Comparison of ENCODE assay signal across 8 cellular contexts in the genomic region with DNA sequence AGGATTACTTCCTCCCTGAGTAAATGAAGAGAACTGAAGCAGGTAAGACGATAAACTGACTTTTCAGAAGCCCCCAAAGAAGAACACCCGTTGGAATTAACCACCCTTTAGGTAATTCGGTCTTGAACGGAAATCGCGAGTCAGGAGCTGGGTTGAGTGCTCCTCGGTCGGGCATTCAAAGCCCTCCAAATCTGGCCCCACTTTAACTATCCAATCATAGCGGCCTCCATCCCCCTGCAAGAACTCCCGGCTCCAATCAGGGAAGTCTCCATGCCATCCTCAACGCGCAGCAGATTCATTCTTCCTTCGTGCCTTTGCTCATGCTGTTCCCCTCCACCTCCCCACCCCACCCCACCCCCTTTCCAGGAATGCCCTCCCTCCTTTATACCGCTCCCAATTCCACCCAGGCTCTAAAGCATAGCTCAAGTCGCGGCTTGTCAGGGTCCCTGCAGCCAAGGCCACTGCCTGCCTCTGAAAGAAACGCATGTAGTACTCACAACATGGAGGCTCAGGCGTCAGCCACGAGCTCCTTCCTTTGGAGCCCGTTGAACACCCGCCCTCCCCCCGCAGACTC. TPM values are rescaled to one million over a fixed set of nuclear protein-coding genes. Genes with fewer than 3 reads are reported as not detected.
DNase-seq lines count a peak whose midpoint lies in the region; ATAC-seq and TF ChIP-seq lines count a peak whose summit lies in the region.

No MANE protein-coding gene starts in this region.

- POLR2A ChIA-PET in AG04449 (lab: Yijun Ruan, JAX) = interaction anchor here (1.2 kb wide), 1 partner anchor 12 kb away, joined by 4 read pairs; no protein-coding TSS in a partner anchor
- POLR2A ChIA-PET in activated CD4-positive, alpha-beta T cell treated with anti-CD3 and anti-CD28 coated beads, Interleukin-2, amount 10 ng/mL, durations not matched to agents 7 days and 5 days (lab: Charles Lee) = no interaction called here

- CTCF ChIA-PET in AG04449 (lab: Yijun Ruan, JAX) = interaction anchor here (0.7 to 2.8 kb wide), 27 partner anchors 8 to 599 kb away, joined by 3 to 62 read pairs (median 4); a partner anchor contains a TSS
- CTCF ChIA-PET in activated CD4-positive, alpha-beta T cell treated with anti-CD3 and anti-CD28 coated beads, Interleukin-2, amount 10 ng/mL, durations not matched to agents 7 days and 5 days (lab: Charles Lee) = interaction anchor here (2.4 to 2.5 kb wide), 2 partner anchors 13 to 252 kb away, joined by 5 to 13 read pairs; no protein-coding TSS in a partner anchor

- H3K27me3 Mint-ChIP-seq in activated CD4-positive, alpha-beta T cell treated with anti-CD3 and anti-CD28 coated beads, Interleukin-2, amount 10 ng/mL, durations not matched to agents 7 days and 5 days = no peaks in the 10 kb centered on the region

- TF ChIP-seq CTCF in AG04449 (IDR thresholded peaks at IDR 0.05; ENCODE audit: insufficient read depth, low read length, missing control alignments) = no peak
- TF ChIP-seq CTCF in lower lobe of right lung (IDR thresholded peaks at IDR 0.05) = no peak

- peaks cover 7% of the 10 kb centered on the region for H3K36me3 Mint-ChIP-seq in activated CD4-positive, alpha-beta T cell treated with anti-CD3 and anti-CD28 coated beads, Interleukin-2, amount 10 ng/mL, durations not matched to agents 7 days and 5 days (ENCODE audit: low read depth)

- peak overlapping the region; percentile 96 for H3K27ac Mint-ChIP-seq in activated CD4-positive, alpha-beta T cell treated with anti-CD3 and anti-CD28 coated beads, Interleukin-2, amount 10 ng/mL, durations not matched to agents 7 days and 5 days

- no peaks in the 10 kb centered on the region for H3K9me3 Mint-ChIP-seq in activated CD4-positive, alpha-beta T cell treated with anti-CD3 and anti-CD28 coated beads, Interleukin-2, amount 10 ng/mL, durations not matched to agents 7 days and 5 days

- peaks cover 35% of the 10 kb centered on the region for H3K4me1 Mint-ChIP-seq in activated CD4-positive, alpha-beta T cell treated with anti-CD3 and anti-CD28 coated beads, Interleukin-2, amount 10 ng/mL, durations not matched to agents 7 days and 5 days

- peaks cover 32% of the 10 kb centered on the region for H3K4me1 ChIP-seq in lower lobe of right lung

- ATAC-seq in GM18868 (IDR thresholded peaks at IDR 0.05; ENCODE audit: unreplicated experiment) (peak; percentile 21), lower lobe of right lung (peak; percentile 61 to 66), HG02970 (IDR thresholded peaks at IDR 0.05; ENCODE audit: low FRiP score, unreplicated experiment) (no peak)

- no peaks in the 10 kb centered on the region for H3K9me3 ChIP-seq in lower lobe of right lung

- DNase-seq in AG04449 (ENCODE audit: low read depth, low spot score) (peak; percentile 23), NCI-H226 (peak; percentile 81), lower lobe of right lung (peak; percentile 49)
- peak; percentile 27 for DNase-seq in activated CD4-positive, alpha-beta T cell treated with anti-CD3 and anti-CD28 coated beads, Interleukin-2, amount 10 ng/mL, durations not matched to agents 7 days and 5 days
- peak; percentile 10 for DNase-seq in effector CD4-positive, alpha-beta T cell
- peak; percentile 2 to 13 for DNase-seq in stimulated activated CD8-positive, alpha-beta memory T cell treated with anti-CD3 and anti-CD28 coated beads, Interleukin-2, amount 100 ng/mL, for 48 hours (ENCODE audit: low read depth in 2 of 2)

- peak overlapping the region; percentile 72 for H3K4me3 ChIP-seq in AG04449 (ENCODE audit: low read depth, low read length)
- peak overlapping the region; percentile 68 for H3K4me3 ChIP-seq in lower lobe of right lung

- H3K4me3 Mint-ChIP-seq in activated CD4-positive, alpha-beta T cell treated with anti-CD3 and anti-CD28 coated beads, Interleukin-2, amount 10 ng/mL, durations not matched to agents 7 days and 5 days = peak overlapping the region; percentile 88

- intact Hi-C loops in lower lobe of right lung (cut with DNase I) = loop anchor here (10.0 kb wide), 1 partner anchor 180 kb away; no protein-coding TSS in a partner anchor

- H3K27me3 ChIP-seq in lower lobe of right lung (ENCODE audit: low read depth) = no peaks in the 10 kb centered on the region

- peak overlapping the region; percentile 83 for H3K27ac ChIP-seq in lower lobe of right lung

- no peaks in the 10 kb centered on the region for H3K36me3 ChIP-seq in lower lobe of right lung

RNA-seq across cellular contexts. Expression of a gene that starts 0.6 kb away (rescaled TPM):
- 10 to 100 TPM; 33.8 to 42.5 TPM for total RNA-seq in activated CD4-positive, alpha-beta T cell treated with anti-CD3 and anti-CD28 coated beads, Interleukin-2, amount 10 ng/mL, durations not matched to agents 7 days and 5 days
- 17.2 TPM for total RNA-seq in lower lobe of right lung

Comparison
In these comparisons a context has a peak if more than half of its experiments do, and no peak if none do; other contexts are left out.
1. DNase-seq: peak in every context shown above with its lines; median percentile 81 in NCI-H226; 49 in lower lobe of right lung; 27 in activated CD4-positive, alpha-beta T cell treated with anti-CD3 and anti-CD28 coated beads, Interleukin-2, amount 10 ng/mL, durations not matched to agents 7 days and 5 days; 23 in AG04449; 10 in effector CD4-positive, alpha-beta T cell; 8 in stimulated activated CD8-positive, alpha-beta memory T cell treated with anti-CD3 and anti-CD28 coated beads, Interleukin-2, amount 100 ng/mL, for 48 hours.